1 cellular context compared by ENCODE assay signal in the genomic region with DNA sequence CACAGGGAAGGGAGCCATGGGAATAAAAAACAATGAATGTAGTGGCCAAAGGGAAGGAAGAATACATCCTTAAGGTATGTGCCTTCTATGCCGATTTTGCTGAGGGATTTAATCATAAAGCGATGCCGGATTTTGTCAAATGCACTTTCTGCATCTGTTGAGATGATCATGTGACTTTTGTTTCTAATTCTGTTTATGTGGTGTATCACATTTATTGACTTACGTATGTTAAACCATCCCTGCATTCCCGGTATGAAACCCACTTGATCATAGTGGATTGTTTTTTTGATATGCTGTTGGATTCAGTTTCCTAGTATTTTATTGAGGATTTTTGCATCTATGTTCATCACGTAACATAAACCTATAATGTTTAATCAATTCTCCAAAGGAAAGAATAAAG.
TF ChIP-seq lines count a peak whose summit lies in the region.

No MANE protein-coding gene starts in this region.

TF ChIP-seq in A549, 52 proteins besides CTCF, POLR2A, EP300 and RAD21 (continued from another document):
- no peak for TF ChIP-seq ZNF302 (CRISPR knock-in tag; IDR thresholded peaks at IDR 0.05)
- TF ChIP-seq RFX5 (IDR thresholded peaks at IDR 0.05), result no peak
- TF ChIP-seq HOXB13 (CRISPR knock-in tag; IDR thresholded peaks at IDR 0.05; ENCODE audit: low read depth), result no peak
- TF ChIP-seq, protein P1, sequence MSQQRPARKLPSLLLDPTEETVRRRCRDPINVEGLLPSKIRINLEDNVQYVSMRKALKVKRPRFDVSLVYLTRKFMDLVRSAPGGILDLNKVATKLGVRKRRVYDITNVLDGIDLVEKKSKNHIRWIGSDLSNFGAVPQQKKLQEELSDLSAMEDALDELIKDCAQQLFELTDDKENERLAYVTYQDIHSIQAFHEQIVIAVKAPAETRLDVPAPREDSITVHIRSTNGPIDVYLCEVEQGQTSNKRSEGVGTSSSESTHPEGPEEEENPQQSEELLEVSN (IDR thresholded peaks at IDR 0.05; ENCODE audit: borderline replicate concordance, low read depth), result no peak
- no peak for TF ChIP-seq BHLHE40 (IDR thresholded peaks at IDR 0.05; ENCODE audit: low read depth, low read length)
